Comparison of ENCODE assay signal across 8 cellular contexts in genomic region chr12:6965026-6965661, GRCh38. TPM values are rescaled to one million over a fixed set of nuclear protein-coding genes. Genes with fewer than 3 reads are reported as not detected.
A peak's percentile ranks its signal among the peaks of the same experiment; 100 is the strongest.
DNase-seq lines count a peak whose midpoint lies in the region; ATAC-seq and TF ChIP-seq lines count a peak whose summit lies in the region.

No MANE protein-coding gene starts in this region.

- H3K27ac ChIP-seq in DOHH2 (ENCODE audit: low read depth, low read length), result no peak overlapping the region

- TF ChIP-seq CTCF in DOHH2 (IDR thresholded peaks at IDR 0.05; ENCODE audit: low read depth, low read length, poor library complexity, severe bottlenecking) (peak; percentile 95), activated B cell treated with CpG ODN at 0.5 μM for 24 hours (IDR thresholded peaks at IDR 0.05) (no peak)

- peaks cover 39% of the 10 kb centered on the region for H3F3A ChIP-seq in DOHH2 (ENCODE audit: control insufficient read depth, insufficient read depth)

- no peaks in the 10 kb centered on the region for H3K9me2 ChIP-seq in DOHH2 (replicated peaks; ENCODE audit: control insufficient read depth, low read length)

- peaks cover 25% of the 10 kb centered on the region for H3K79me2 ChIP-seq in DOHH2 (ENCODE audit: control insufficient read depth, low read length)

- peaks cover 51% of the 10 kb centered on the region for H3K4me1 ChIP-seq in DOHH2 (ENCODE audit: control insufficient read depth, low read length)

- no peaks in the 10 kb centered on the region for H3K27me3 Mint-ChIP-seq in activated B cell treated with CpG ODN at 0.5 μM for 24 hours

- CTCF ChIA-PET in activated B cell treated with CpG ODN at 0.5 μM for 24 hours (lab: Charles Lee), result interaction anchor here (0.7 to 13.0 kb wide), 13 partner anchors 10 to 191 kb away, joined by 3 to 571 read pairs (median 6); partner anchors contain the start of genes C12orf57, LPCAT3, PTPN6 and RNU7-1

- H4K20me1 ChIP-seq in DOHH2 (ENCODE audit: control insufficient read depth, insufficient read depth, low read depth, low read length), result peaks cover 16% of the 10 kb centered on the region

- peaks cover 60% of the 10 kb centered on the region for H3K36me3 ChIP-seq in DOHH2 (ENCODE audit: control insufficient read depth, low read length)

- peak overlapping the region; percentile 11 for H3K4me3 Mint-ChIP-seq in activated B cell treated with CpG ODN at 0.5 μM for 24 hours

- H3K27ac Mint-ChIP-seq in activated B cell treated with CpG ODN at 0.5 μM for 24 hours, result peak overlapping the region; percentile 86

- intact Hi-C loops in activated B cell treated with CpG ODN at 0.5 μM for 24 hours (cut with micrococcal nuclease), result loop anchor here (1.0 kb wide), 4 partner anchors 21 to 127 kb away; partner anchors contain the start of genes C12orf57 and C1R

- no peaks in the 10 kb centered on the region for H3K9me3 Mint-ChIP-seq in activated B cell treated with CpG ODN at 0.5 μM for 24 hours

- H3K4me2 ChIP-seq in DOHH2 (ENCODE audit: low read length), result 0 out of 2 replicates have a peak overlapping the region, but pooled peaks have one; percentile 5

- DNase-seq in NCI-H2171 treated with DMSO at 0.1 percent for 48 hours (lab: John Stamatoyannopoulos, UW) (peak; percentile 100), activated B cell treated with CpG ODN at 0.5 μM for 24 hours (peak; percentile 76), kidney tubule cell (ENCODE audit: low spot score) (peak; percentile 84)
- DNase-seq in central memory CD4-positive, alpha-beta T cell, result peak; percentile 83
- DNase-seq in stimulated activated CD4-positive, alpha-beta T cell treated with anti-CD3 and anti-CD28 coated beads, Interleukin-1b, Interleukin-23, amount 100 ng/mL, for 24 hours (ENCODE audit: low read depth in 4 of 4, low spot score in 1 of 4), result peak; percentile 80 to 87 (median 84)

- H3K27me3 ChIP-seq in DOHH2 (ENCODE audit: control insufficient read depth, low read length), result peaks cover 25% of the 10 kb centered on the region

- peaks cover 69% of the 10 kb centered on the region for H3K4me1 Mint-ChIP-seq in activated B cell treated with CpG ODN at 0.5 μM for 24 hours

- ATAC-seq in HG02678 (IDR thresholded peaks at IDR 0.05; ENCODE audit: unreplicated experiment) (peak; percentile 44), activated B cell treated with CpG ODN at 0.5 μM for 24 hours (ENCODE audit: low read depth) (peak; percentile 64), GM19328 (IDR thresholded peaks at IDR 0.05; ENCODE audit: unreplicated experiment) (no peak)

- peaks cover 58% of the 10 kb centered on the region for H3K36me3 Mint-ChIP-seq in activated B cell treated with CpG ODN at 0.5 μM for 24 hours (ENCODE audit: low read depth)

- POLR2A ChIA-PET in activated B cell treated with CpG ODN at 0.5 μM for 24 hours (lab: Charles Lee), result interaction anchor here (0.5 to 17.0 kb wide), 11 partner anchors 9 to 317 kb away, joined by 3 to 1516 read pairs (median 3); partner anchors contain the start of genes C12orf57, LPCAT3, PTPN6 and RNU7-1

- H3K9me3 ChIP-seq in DOHH2 (ENCODE audit: control insufficient read depth, insufficient read depth, low read length), result no peaks in the 10 kb centered on the region

- H3K4me3 ChIP-seq in DOHH2 (ENCODE audit: low read length), result no peak overlapping the region

RNA-seq across cellular contexts. Expression of gene PHB2, which starts 5.3 kb away (rescaled TPM):
- 240 and 255 TPM in 2 replicates for total RNA-seq in activated B cell treated with CpG ODN at 0.5 μM for 24 hours

RNA-seq across cellular contexts. Expression of gene EMG1, which starts 5.6 kb away (rescaled TPM):
- total RNA-seq in activated B cell treated with CpG ODN at 0.5 μM for 24 hours, result 89.2 and 91.1 TPM in 2 replicates

RNA-seq across cellular contexts. Expression of gene PTPN6, which starts 14.0 kb away (rescaled TPM):
- 371 and 393 TPM in 2 replicates for total RNA-seq in activated B cell treated with CpG ODN at 0.5 μM for 24 hours

RNA-seq across cellular contexts. Expression of gene C12orf57, which starts 21.3 kb away (rescaled TPM):
- total RNA-seq in activated B cell treated with CpG ODN at 0.5 μM for 24 hours, result 54.8 and 63.4 TPM in 2 replicates

RNA-seq across cellular contexts. Expression of gene RNU7-1, which starts 21.5 kb away (rescaled TPM):
- total RNA-seq in activated B cell treated with CpG ODN at 0.5 μM for 24 hours, result not detected in 2 replicates
